Comparison of ENCODE assay signal across 8 cellular contexts in genomic region chr5:95781101-95781583, GRCh38. TPM values are rescaled to one million over a fixed set of nuclear protein-coding genes. Genes with fewer than 3 reads are reported as not detected.
DNase-seq lines count a peak whose midpoint lies in the region; ATAC-seq and TF ChIP-seq lines count a peak whose summit lies in the region.

No MANE protein-coding gene starts in this region.

- ATAC-seq in GM21723 (IDR thresholded peaks at IDR 0.05; ENCODE audit: unreplicated experiment): peak; percentile 97

- peak overlapping the region; percentile 71 for H3K27ac Mint-ChIP-seq in osteocyte (ENCODE audit: unreplicated experiment)

- H3K4me3 Mint-ChIP-seq in osteocyte (ENCODE audit: unreplicated experiment): no peak overlapping the region

- H3K27ac ChIP-seq in SJSA1 (no peak overlapping the region), testis (peak overlapping the region; percentile 52 to 81)

- TF ChIP-seq CTCF in osteocyte (IDR thresholded peaks at IDR 0.05) (peak; percentile 97), testis (IDR thresholded peaks at IDR 0.05) (peak; percentile 66 to 83 (median 67))

- H3K4me1 Mint-ChIP-seq in osteocyte (ENCODE audit: unreplicated experiment): peaks cover 12% of the 10 kb centered on the region

- H3K36me3 ChIP-seq in SJSA1 (peaks cover 45% of the 10 kb centered on the region), testis (ENCODE audit: low read depth, missing control alignments) (no peaks in the 10 kb centered on the region)

- H3K4me1 ChIP-seq in SJSA1 (replicated peaks) (no peaks in the 10 kb centered on the region), testis (peaks cover 29% of the 10 kb centered on the region)

- peak; percentile 87 for DNase-seq in ELF-1 (ENCODE audit: low read depth, low spot score)
- DNase-seq in KG1 (lab: John Stamatoyannopoulos, UW): peak; percentile 9
- peak; percentile 74 to 78 for DNase-seq in SJSA1 (ENCODE audit: low read depth in 1 of 2, low spot score in 2 of 2)
- DNase-seq in activated naive CD4-positive, alpha-beta T cell (lab: John Stamatoyannopoulos, UW): peak; percentile 4 to 55 (median 32)
- peak; percentile 66 for DNase-seq in glomerular endothelial cell (ENCODE audit: extremely low read depth, low read depth, low spot score)
- no peak for DNase-seq in osteocyte (ENCODE audit: extremely low spot score, unreplicated experiment)
- DNase-seq in testis: peak; percentile 91

- no peaks in the 10 kb centered on the region for H3K9me3 Mint-ChIP-seq in osteocyte (ENCODE audit: unreplicated experiment)

- H3K27me3 Mint-ChIP-seq in osteocyte (ENCODE audit: unreplicated experiment): no peaks in the 10 kb centered on the region

- TF ChIP-seq POLR2A in testis (IDR thresholded peaks at IDR 0.05): no peak

- H3K4me3 ChIP-seq in SJSA1: no peak overlapping the region
- no peak overlapping the region for H3K4me3 ChIP-seq in testis

- peaks cover 59% of the 10 kb centered on the region for H3K36me3 Mint-ChIP-seq in osteocyte (ENCODE audit: unreplicated experiment)

- intact Hi-C loops in testis (cut with DNase I; ENCODE audit: low total_unique reads): loop anchor here (5.0 kb wide), 1 partner anchor 66 kb away; no protein-coding TSS in a partner anchor

- no peaks in the 10 kb centered on the region for H3K27me3 ChIP-seq in SJSA1 (replicated peaks)
- H3K27me3 ChIP-seq in testis: no peaks in the 10 kb centered on the region

- 53% methylated on average over 4 of the region's 4 CpGs for WGBS in testis, 2 donors

- H3K9me3 ChIP-seq in SJSA1 (replicated peaks) (no peaks in the 10 kb centered on the region), testis (no peaks in the 10 kb centered on the region)

RNA-seq across cellular contexts. Expression of gene GLRX, which starts 41.4 kb away (rescaled TPM):
- 18.1 and 60.3 TPM in 2 replicates for total RNA-seq in SJSA1 (2014; rRNA removed; shearing (Covaris generic))
- total RNA-seq in glomerular endothelial cell: 36.3 and 64.0 TPM in 2 replicates
- total RNA-seq in osteocyte: 26.3 and 32.8 TPM in 2 replicates
- total RNA-seq in testis: 1 to 10 TPM; 4.5 to 5.4 TPM
- polyA plus RNA-seq in testis (ENCODE audit: insufficient read depth, low read depth, low replicate concordance): 15.0 TPM

RNA-seq across cellular contexts. Expression of gene RHOBTB3, which starts 50.0 kb away (rescaled TPM):
- 121 and 175 TPM in 2 replicates for total RNA-seq in SJSA1 (2014; rRNA removed; shearing (Covaris generic))
- total RNA-seq in glomerular endothelial cell (43.9 and 47.1 TPM in 2 replicates), osteocyte (190 and 208 TPM in 2 replicates), testis (100 to 1,000 TPM; 163 to 190 TPM)
- polyA plus RNA-seq in testis (ENCODE audit: insufficient read depth, low read depth, low replicate concordance): 44.1 TPM
